22 cellular contexts compared by ENCODE assay signal in the genomic region with DNA sequence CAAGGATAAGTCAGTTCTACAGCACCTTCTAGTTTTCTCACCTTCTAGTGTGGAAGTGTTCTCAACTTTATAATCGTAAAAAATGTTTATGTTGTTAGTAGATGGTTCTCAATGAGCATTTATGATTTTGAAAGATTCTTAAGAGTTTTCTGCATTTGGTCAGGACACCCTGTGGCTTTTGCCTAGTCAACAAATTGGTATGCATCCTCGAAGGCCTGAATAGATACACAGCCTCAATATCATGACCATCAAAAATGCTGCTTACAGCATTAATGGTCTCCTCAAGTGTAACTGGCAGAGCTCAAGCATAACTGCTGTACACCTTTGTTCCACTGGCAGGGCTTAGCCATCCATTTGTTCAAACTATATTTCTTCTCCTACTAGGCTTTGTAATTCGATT.
DNase-seq lines count a peak whose midpoint lies in the region; TF ChIP-seq lines count a peak whose summit lies in the region.
"Had no signal": no experiment of that assay in that cellular context is flagged by ENCODE, and none has a peak within 500 bp of the region (broad histone marks: within the 10 kb centered on the region; RNA-seq: fewer than 3 reads in every experiment).

No MANE protein-coding gene starts in this region.

- CTCF ChIA-PET in A673 (lab: Charles Lee): interaction anchor here (0.6 kb wide), 1 partner anchor 547 kb away, joined by 5 read pairs; no protein-coding TSS in a partner anchor

- TF ChIP-seq CTCF in HFFc6 (IDR thresholded peaks at IDR 0.05): no peak
- no peak for TF ChIP-seq CTCF in fibroblast of the aortic adventitia (IDR thresholded peaks at IDR 0.05; ENCODE audit: insufficient read depth, low read length)
- TF ChIP-seq CTCF in A673 (conservative IDR thresholded peaks at IDR 0.05; ENCODE audit: low read depth, low read length): no peak

- peaks cover 18% of the 10 kb centered on the region for H3K27me3 ChIP-seq in A673 (replicated peaks; ENCODE audit: insufficient read depth, low read depth, low read length, poor library complexity)
- H3K27me3 ChIP-seq: cardiac muscle cell, left lung, thyroid gland had no signal

- H3K9me3 Mint-ChIP-seq in HFFc6: no peaks in the 10 kb centered on the region
- H3K9me3 Mint-ChIP-seq: activated naive CD8-positive, alpha-beta T cell treated with anti-CD3 and anti-CD28 coated beads for 36 hours; activated T-helper 17 cell treated with anti-CD3 and anti-CD28 coated beads, Interleukin-2, amount 50 U/mL, for 72 hours had no signal

- H3K4me3 Mint-ChIP-seq in HFFc6: no peak overlapping the region
- H3K4me3 Mint-ChIP-seq: activated CD8-positive, alpha-beta memory T cell treated with anti-CD3 and anti-CD28 coated beads, Interleukin-2, amount 10 ng/mL, durations not matched to agents 7 days and 5 days; activated naive CD8-positive, alpha-beta T cell treated with anti-CD3 and anti-CD28 coated beads for 36 hours; activated T-helper 17 cell treated with anti-CD3 and anti-CD28 coated beads, Interleukin-2, amount 50 U/mL, for 72 hours had no signal

- intact Hi-C loops in A673 (cut with micrococcal nuclease; ENCODE audit: unreplicated experiment): loop anchor here (5.0 kb wide), 2 partner anchors 228 to 427 kb away; no protein-coding TSS in a partner anchor

- H3K27me3 Mint-ChIP-seq in HFFc6 (ENCODE audit: insufficient read depth): peaks cover 8% of the 10 kb centered on the region
- H3K27me3 Mint-ChIP-seq: activated naive CD8-positive, alpha-beta T cell treated with anti-CD3 and anti-CD28 coated beads for 36 hours; activated T-helper 17 cell treated with anti-CD3 and anti-CD28 coated beads, Interleukin-2, amount 50 U/mL, for 72 hours had no signal

- no peak overlapping the region for H3K27ac ChIP-seq in A673 (ENCODE audit: low read depth, low read length, poor library complexity, severe bottlenecking)
- H3K27ac ChIP-seq: cardiac muscle cell, epithelial cell of prostate, left lung, thyroid gland had no signal

- no peaks in the 10 kb centered on the region for H3K36me3 ChIP-seq in A673 (ENCODE audit: insufficient read depth, low read length, poor library complexity, severe bottlenecking)
- H3K36me3 ChIP-seq: cardiac muscle cell, left lung, thyroid gland had no signal

- no peaks in the 10 kb centered on the region for H3K4me1 ChIP-seq in A673 (ENCODE audit: insufficient read depth, low read length, poor library complexity, severe bottlenecking)
- H3K4me1 ChIP-seq: left lung, thyroid gland had no signal

- no peak overlapping the region for H3K27ac Mint-ChIP-seq in HFFc6
- H3K27ac Mint-ChIP-seq: activated CD8-positive, alpha-beta memory T cell treated with anti-CD3 and anti-CD28 coated beads, Interleukin-2, amount 10 ng/mL, durations not matched to agents 7 days and 5 days; activated naive CD8-positive, alpha-beta T cell treated with anti-CD3 and anti-CD28 coated beads for 36 hours; activated T-helper 17 cell treated with anti-CD3 and anti-CD28 coated beads, Interleukin-2, amount 50 U/mL, for 72 hours had no signal

- peak; percentile 25 for DNase-seq in AG08395 (ENCODE audit: low spot score)
- DNase-seq in HFFc6: peak; percentile 49
- peak; percentile 9 for DNase-seq in amniotic epithelial cell (ENCODE audit: low read depth)
- DNase-seq in fibroblast of the aortic adventitia (ENCODE audit: low read depth): peak; percentile 8
- no peak for DNase-seq in A673 (ENCODE audit: low spot score)
- DNase-seq in cerebellar cortex (ENCODE audit: low spot score): no peak
- no peak for DNase-seq in stimulated activated naive CD4-positive, alpha-beta T cell treated with Interleukin-2 at 50 U/mL for 16 hours (lab: John Stamatoyannopoulos, UW)
- DNase-seq in NCI-H1105 treated with DMSO at 0.1 percent for 48 hours (lab: John Stamatoyannopoulos, UW): no peak
- DNase-seq: activated CD4-positive, alpha-beta T cell treated with anti-CD3 and anti-CD28 coated beads for 4 hours; activated CD8-positive, alpha-beta memory T cell treated with anti-CD3 and anti-CD28 coated beads, Interleukin-2, amount 10 ng/mL, durations not matched to agents 7 days and 5 days; activated naive CD8-positive, alpha-beta T cell treated with anti-CD3 and anti-CD28 coated beads for 36 hours; H7; head of caudate nucleus; left lung; midbrain; NCI-H146; posterior cingulate gyrus; stimulated activated naive CD8-positive, alpha-beta T cell treated with anti-CD3 and anti-CD28 coated beads, Interleukin-15, Interleukin-2, amounts not matched to agents 100 U/mL and 50 U/mL, for 24 hours; thyroid gland had no signal

- BruUV-seq in A673 (replicated peaks; lab: Mats Ljungman, UMichigan): no TSS peak

- H3K36me3 Mint-ChIP-seq in HFFc6 (ENCODE audit: low read depth): no peaks in the 10 kb centered on the region
- H3K36me3 Mint-ChIP-seq: activated naive CD8-positive, alpha-beta T cell treated with anti-CD3 and anti-CD28 coated beads for 36 hours had no signal

- peaks cover 13% of the 10 kb centered on the region for H3K4me1 Mint-ChIP-seq in HFFc6 (ENCODE audit: low read depth)

- POLR2A ChIA-PET in A673 (lab: Charles Lee; ENCODE audit: low non-redundant PET): no interaction called here

- H3K4me3 ChIP-seq in fibroblast of the aortic adventitia (ENCODE audit: low read depth, low read length): no peak overlapping the region
- H3K4me3 ChIP-seq in A673 (ENCODE audit: low read depth, low read length, poor library complexity, severe bottlenecking): no peak overlapping the region
- H3K4me3 ChIP-seq: cardiac muscle cell, left lung, thyroid gland had no signal

- no peaks in the 10 kb centered on the region for H3K9me3 ChIP-seq in A673 (ENCODE audit: low read depth, low read length, poor library complexity, severe bottlenecking)
- H3K9me3 ChIP-seq: left lung, thyroid gland had no signal

Comparison
In these comparisons a context has a peak if more than half of its experiments do, and no peak if none do; other contexts are left out.
1. DNase-seq: peak in AG08395 (single experiment), HFFc6 (single experiment), amniotic epithelial cell (single experiment) and fibroblast of the aortic adventitia (single experiment); none in A673 (single experiment), cerebellar cortex (single experiment), stimulated activated naive CD4-positive, alpha-beta T cell treated with Interleukin-2 at 50 U/mL for 16 hours (single experiment) and NCI-H1105 treated with DMSO at 0.1 percent for 48 hours (single experiment).